In genomic region chr5:40278881-40279280, GRCh38 we compare ENCODE assay signal across 16 cellular contexts.
"Had no signal": no experiment of that assay in that cellular context is flagged by ENCODE, and none has a peak within 500 bp of the region (broad histone marks: within the 10 kb centered on the region; RNA-seq: fewer than 3 reads in every experiment).

No MANE protein-coding gene starts in this region.

- H3K27ac ChIP-seq: coronary artery, epithelial cell of prostate, heart right ventricle, parathyroid adenoma, thyroid gland had no signal

- H3K9me3 Mint-ChIP-seq: memory B cell had no signal

- H3K27me3 ChIP-seq: heart right ventricle, thyroid gland had no signal

- H3K4me1 ChIP-seq: heart right ventricle, parathyroid adenoma, thyroid gland had no signal

- H3K9ac ChIP-seq: parathyroid adenoma had no signal

- H3K36me3 ChIP-seq: heart right ventricle, thyroid gland had no signal

- H2AFZ ChIP-seq: parathyroid adenoma had no signal

- ATAC-seq: heart right ventricle; left cardiac atrium; right cardiac atrium; stimulated activated naive CD8-positive, alpha-beta T cell treated with anti-CD3 and anti-CD28 coated beads, Interleukin-15, Interleukin-2, amounts not matched to agents 100 U/mL and 50 U/mL, for 24 hours had no signal

- H3K4me3 ChIP-seq: coronary artery, heart right ventricle, thyroid gland had no signal

- DNase-seq: activated gamma-delta T cell; cerebellar nuclear complex; heart right ventricle; islet precursor cell; left cardiac atrium; nucleus accumbens; right cardiac atrium; stimulated activated CD4-positive, alpha-beta T cell treated with anti-CD3 and anti-CD28 coated beads, Interleukin-12 subunit alpha, Interleukin-12 subunit beta, amount 100 ng/mL, for 4 hours; stimulated activated CD4-positive, alpha-beta T cell treated with anti-CD3 and anti-CD28 coated beads, Interleukin-4, amount 100 ng/mL, for 4 hours; stimulated activated naive CD8-positive, alpha-beta T cell treated with anti-CD3 and anti-CD28 coated beads, Interleukin-15, Interleukin-2, amounts not matched to agents 100 U/mL and 50 U/mL, for 24 hours; thyroid gland had no signal

- H3K9me3 ChIP-seq: heart right ventricle, thyroid gland had no signal

- H3K36me3 Mint-ChIP-seq: memory B cell had no signal

- H3K79me2 ChIP-seq: parathyroid adenoma had no signal

- H3K4me3 Mint-ChIP-seq: memory B cell had no signal

- H3K27ac Mint-ChIP-seq: memory B cell had no signal

- H3K27me3 Mint-ChIP-seq: activated CD4-positive, alpha-beta T cell treated with anti-CD3 and anti-CD28 coated beads, Interleukin-2, amount 10 ng/mL, durations not matched to agents 24 days and 14 days; memory B cell had no signal
